Comparison of ENCODE assay signal across 19 cellular contexts in genomic region chr6:87498048-87498447, GRCh38. TPM values are rescaled to one million over a fixed set of nuclear protein-coding genes. Genes with fewer than 3 reads are reported as not detected.
DNase-seq lines count a peak whose midpoint lies in the region; ATAC-seq, FAIRE-seq and TF ChIP-seq lines count a peak whose summit lies in the region.
"Had no signal": no experiment of that assay in that cellular context is flagged by ENCODE, and none has a peak within 500 bp of the region (broad histone marks: within the 10 kb centered on the region; RNA-seq: fewer than 3 reads in every experiment).

No MANE protein-coding gene starts in this region.

- H3K9ac ChIP-seq in K562 (ENCODE audit: insufficient read depth in 1 of 2, low read depth in 2 of 2, low read length in 2 of 2) = no peak overlapping the region
- H3K9ac ChIP-seq: GM23248 had no signal

- no peaks in the 10 kb centered on the region for H3K9me1 ChIP-seq in K562 (ENCODE audit: control insufficient read depth, insufficient read depth, low read length)

- no peak overlapping the region for H2AFZ ChIP-seq in K562 (ENCODE audit: low read depth, low read length)
- H2AFZ ChIP-seq: GM23248 had no signal

- no TSS peak for BruUV-seq in K562 (replicated peaks; lab: Mats Ljungman, UMichigan)

- no peak for ATAC-seq in K562
- peak; percentile 38 for ATAC-seq in left colon
- no peak for ATAC-seq in gastroesophageal sphincter

- H3K4me3 Mint-ChIP-seq in activated T-cell treated with anti-CD3 and anti-CD28 coated beads, Interleukin-2, amount 50 U/mL, for 24 hours = no peak overlapping the region

- in situ Hi-C loops in K562 (cut with MboI) = no loop called here

- no peak for TF ChIP-seq EP300 in K562 (IDR thresholded peaks at IDR 0.05; ENCODE audit: low read length)
- no peak for TF ChIP-seq EP300 in gastroesophageal sphincter (IDR thresholded peaks at IDR 0.05)

- TF ChIP-seq CTCF in K562 (IDR thresholded peaks at IDR 0.05 in 2 of 3, conservative IDR thresholded peaks at IDR 0.05 in 1 of 3; ENCODE audit: insufficient read depth in 2 of 3, low read depth in 1 of 3, low read length in 3 of 3) (no peak), gastroesophageal sphincter (IDR thresholded peaks at IDR 0.05) (no peak)

- intact Hi-C loops in K562 (cut with micrococcal nuclease) (no loop called here), left colon (cut with DNase I, micrococcal nuclease) (no loop called here)

- no peak for TF ChIP-seq RAD21 in K562 (CRISPR knock-in tag; conservative IDR thresholded peaks at IDR 0.05 in 1 of 2, IDR thresholded peaks at IDR 0.05 in 1 of 2)

- H3K9me3 ChIP-seq in K562 (replicated peaks; ENCODE audit: control insufficient read depth, insufficient read depth, low read depth, low read length) (no peaks in the 10 kb centered on the region), gastroesophageal sphincter (no peaks in the 10 kb centered on the region)
- H3K9me3 ChIP-seq: BE2C, Caco-2 had no signal

- H3K36me3 ChIP-seq in K562 (ENCODE audit: control insufficient read depth, insufficient read depth, low read length) (peaks cover 20% of the 10 kb centered on the region; the same call in 2 of the 3 replicates), gastroesophageal sphincter (peaks cover 0 to 41% of the 10 kb centered on the region in 2 donors)
- H3K36me3 ChIP-seq: BE2C had no signal

- H3K9me3 Mint-ChIP-seq in activated T-cell treated with anti-CD3 and anti-CD28 coated beads, Interleukin-2, amount 50 U/mL, for 24 hours = no peaks in the 10 kb centered on the region
- H3K9me3 Mint-ChIP-seq: CD4-positive, CD25-positive, alpha-beta regulatory T cell had no signal

- H4K20me1 ChIP-seq in K562 (replicated peaks; ENCODE audit: control insufficient read depth, insufficient read depth, low read length) = no peaks in the 10 kb centered on the region

- POLR2A ChIA-PET in K562 (lab: Yijun Ruan, JAX) = interaction anchor here (0.7 kb wide), 1 partner anchor 9 kb away, joined by 3 read pairs; no protein-coding TSS in a partner anchor

- no peaks in the 10 kb centered on the region for H3K27me3 Mint-ChIP-seq in activated T-cell treated with anti-CD3 and anti-CD28 coated beads, Interleukin-2, amount 50 U/mL, for 24 hours
- H3K27me3 Mint-ChIP-seq: CD4-positive, CD25-positive, alpha-beta regulatory T cell had no signal

- H3K27ac Mint-ChIP-seq in activated T-cell treated with anti-CD3 and anti-CD28 coated beads, Interleukin-2, amount 50 U/mL, for 24 hours = peak overlapping the region; percentile 26

- no peak for DNase-seq in activated T-cell treated with anti-CD3 and anti-CD28 coated beads, Interleukin-2, amount 50 U/mL, for 24 hours
- DNase-seq in activated T-cell treated with anti-CD3 and anti-CD28 coated beads, Interleukin-2, amount 50 U/mL, for 48 hours = no peak
- DNase-seq in H54 (ENCODE audit: insufficient read length, low spot score) = peak; percentile 9
- DNase-seq in K562 (ENCODE audit: extremely low read depth in 1 of 4, low spot score in 3 of 4) = no peak
- DNase-seq in left colon = no peak
- DNase-seq in NCI-H226 = no peak
- DNase-seq in caudate nucleus (lab: John Stamatoyannopoulos, UW) = no peak
- DNase-seq: ACHN; BE2C; C1 segment of cervical spinal cord; Caco-2; CD4-positive, CD25-positive, alpha-beta regulatory T cell; GM23248; HCEC 1CT had no signal

- H3K4me1 Mint-ChIP-seq in activated T-cell treated with anti-CD3 and anti-CD28 coated beads, Interleukin-2, amount 50 U/mL, for 24 hours (ENCODE audit: low read depth) = peaks cover 6% of the 10 kb centered on the region

- CTCF ChIA-PET in K562 (lab: Yijun Ruan, JAX; ENCODE audit: low intra/inter-chr PET ratio) = no interaction called here

- H3K36me3 Mint-ChIP-seq in activated T-cell treated with anti-CD3 and anti-CD28 coated beads, Interleukin-2, amount 50 U/mL, for 24 hours (ENCODE audit: low read depth) = peaks cover 50% of the 10 kb centered on the region

- TF ChIP-seq POLR2A in H54 (IDR thresholded peaks at IDR 0.05; ENCODE audit: low read depth, low read length) (no peak), K562 (conservative IDR thresholded peaks at IDR 0.05) (no peak), gastroesophageal sphincter (IDR thresholded peaks at IDR 0.05) (no peak)

- no peaks in the 10 kb centered on the region for H3K79me2 ChIP-seq in K562 (ENCODE audit: control insufficient read depth, insufficient read depth, low read length)

- H3K4me2 ChIP-seq in K562 (ENCODE audit: insufficient read depth, low read length) = no peak overlapping the region

- H3K4me1 ChIP-seq in K562 (replicated peaks in 1 of 2; ENCODE audit: control insufficient read depth in 2 of 2, insufficient read depth in 2 of 2, low read length in 2 of 2) (no peaks in the 10 kb centered on the region), gastroesophageal sphincter (no peaks in the 10 kb centered on the region)
- H3K4me1 ChIP-seq: BE2C, Caco-2 had no signal

- no peak for FAIRE-seq in H54 (lab: Jason Lieb, UNC)
- no peak for FAIRE-seq in K562 (lab: Jason Lieb, UNC)
- FAIRE-seq: D721Med, G401.6, GM12891, GM18507 had no signal

- no peak overlapping the region for H3K4me3 ChIP-seq in K562
- no peak overlapping the region for H3K4me3 ChIP-seq in gastroesophageal sphincter
- H3K4me3 ChIP-seq: GM23248 had no signal

- no peaks in the 10 kb centered on the region for H3K27me3 ChIP-seq in K562 (ENCODE audit: control insufficient read depth in 2 of 2, insufficient read depth in 2 of 2, low read length in 2 of 2)
- H3K27me3 ChIP-seq in gastroesophageal sphincter = no peaks in the 10 kb centered on the region
- H3K27me3 ChIP-seq: BE2C had no signal

- H3K27ac ChIP-seq in K562 (ENCODE audit: extremely low read depth, low read depth, low read length) (no peak overlapping the region), gastroesophageal sphincter (no peak overlapping the region), caudate nucleus (ENCODE audit: low read depth, low read length) (no peak overlapping the region)
- H3K27ac ChIP-seq: GM23248 had no signal

TF ChIP-seq in K562, 482 proteins besides CTCF, POLR2A, EP300 and RAD21:
- peak; percentile 64 for TF ChIP-seq MAFF (IDR thresholded peaks at IDR 0.05; ENCODE audit: low read length)
- TF ChIP-seq MAFK (IDR thresholded peaks at IDR 0.05; ENCODE audit: low read length) = peak; percentile 74
- no peak for TF ChIP-seq PRMT5 (CRISPR knock-in tag; IDR thresholded peaks at IDR 0.05)
- TF ChIP-seq NFE2 (IDR thresholded peaks at IDR 0.05; ENCODE audit: low read depth) = peak; percentile 71
- TF ChIP-seq NFE2L1 (tag; IDR thresholded peaks at IDR 0.05; ENCODE audit: borderline replicate concordance, low read depth) = peak; percentile 27; the same call in 1 of the 2 replicates
- TF ChIP-seq ZNF316 (IDR thresholded peaks at IDR 0.05) = peak; percentile 89
- TF ChIP-seq MAFG (tag; conservative IDR thresholded peaks at IDR 0.05) = peak; percentile 85
- no peak for TF ChIP-seq ZBTB1 (CRISPR knock-in tag; IDR thresholded peaks at IDR 0.05; ENCODE audit: borderline replicate concordance, low read depth)
- peak; percentile 78 for TF ChIP-seq C11orf30 (IDR thresholded peaks at IDR 0.05; ENCODE audit: low read depth)
- TF ChIP-seq ZNF445 (CRISPR knock-in tag; IDR thresholded peaks at IDR 0.05; ENCODE audit: low read depth) = no peak

RNA-seq across cellular contexts. Expression of gene SLC35A1, which starts 25.3 kb away (rescaled TPM):
- total RNA-seq in K562 (2011; cell fraction: chromatin; rRNA removed; ENCODE audit: low replicate concordance) = 9.0 and 17.3 TPM in 2 replicates
- 10.0 and 10.5 TPM in 2 replicates for total RNA-seq in K562 (2011; cell fraction: nucleolus; rRNA removed)
- total RNA-seq in K562 (2011; cell fraction: nucleoplasm; rRNA removed) = 15.6 and 15.7 TPM in 2 replicates
- total RNA-seq in K562 (2014; rRNA removed) = 6.9 and 7.5 TPM in 2 replicates
- total RNA-seq in K562 (2014; rRNA removed; fragmentation: Illumina TruSeq; extraction: Trizol) = 15.6 and 16.5 TPM in 2 replicates
- 12.6 and 14.4 TPM in 2 replicates for total RNA-seq in K562 (2015; rRNA removed; fragmentation: Illumina TruSeq; extraction: Trizol)
- 9.8 and 11.4 TPM in 2 replicates for total RNA-seq in K562 (2021)
- polyA plus RNA-seq in K562 (2011; rRNA removed) = 21.6 and 26.4 TPM in 2 replicates
- polyA plus RNA-seq in K562 (2011; cell fraction: cytosol; rRNA removed) = 6.3 and 9.6 TPM in 2 replicates
- 12.3 and 16.9 TPM in 2 replicates for polyA plus RNA-seq in K562 (2011; cell fraction: nucleus; rRNA removed)
- 10.7 and 11.4 TPM in 2 replicates for polyA plus RNA-seq in K562 (2012)
- polyA plus RNA-seq in K562 (2014; fragmentation: Illumina TruSeq; extraction: Trizol) = 11.6 and 14.3 TPM in 2 replicates
- 10 to 100 TPM; 36.1 to 37.1 TPM for polyA plus RNA-seq in K562 (2014; fragmentation: Nextera tagmentation; extraction: Ambion mirVana)
- 14.9 and 15.2 TPM in 2 replicates for polyA plus RNA-seq in K562 (2014; rRNA removed)
- 10.0 and 12.8 TPM in 2 replicates for polyA minus RNA-seq in K562 (2011; rRNA and poly(A)+ RNA removed)
- polyA minus RNA-seq in K562 (2011; cell fraction: cytosol; rRNA and poly(A)+ RNA removed) = 4.9 and 5.8 TPM in 2 replicates
- 3.9 and 6.0 TPM in 2 replicates for polyA minus RNA-seq in K562 (2011; cell fraction: nucleus; rRNA and poly(A)+ RNA removed)
- 10 to 100 TPM; 44.1 to 47.2 TPM for total RNA-seq in left colon
- total RNA-seq in gastroesophageal sphincter = 10 to 100 TPM; 14.5 to 19.9 (median 16.1) TPM
